8 cellular contexts compared by ENCODE assay signal in the genomic region with DNA sequence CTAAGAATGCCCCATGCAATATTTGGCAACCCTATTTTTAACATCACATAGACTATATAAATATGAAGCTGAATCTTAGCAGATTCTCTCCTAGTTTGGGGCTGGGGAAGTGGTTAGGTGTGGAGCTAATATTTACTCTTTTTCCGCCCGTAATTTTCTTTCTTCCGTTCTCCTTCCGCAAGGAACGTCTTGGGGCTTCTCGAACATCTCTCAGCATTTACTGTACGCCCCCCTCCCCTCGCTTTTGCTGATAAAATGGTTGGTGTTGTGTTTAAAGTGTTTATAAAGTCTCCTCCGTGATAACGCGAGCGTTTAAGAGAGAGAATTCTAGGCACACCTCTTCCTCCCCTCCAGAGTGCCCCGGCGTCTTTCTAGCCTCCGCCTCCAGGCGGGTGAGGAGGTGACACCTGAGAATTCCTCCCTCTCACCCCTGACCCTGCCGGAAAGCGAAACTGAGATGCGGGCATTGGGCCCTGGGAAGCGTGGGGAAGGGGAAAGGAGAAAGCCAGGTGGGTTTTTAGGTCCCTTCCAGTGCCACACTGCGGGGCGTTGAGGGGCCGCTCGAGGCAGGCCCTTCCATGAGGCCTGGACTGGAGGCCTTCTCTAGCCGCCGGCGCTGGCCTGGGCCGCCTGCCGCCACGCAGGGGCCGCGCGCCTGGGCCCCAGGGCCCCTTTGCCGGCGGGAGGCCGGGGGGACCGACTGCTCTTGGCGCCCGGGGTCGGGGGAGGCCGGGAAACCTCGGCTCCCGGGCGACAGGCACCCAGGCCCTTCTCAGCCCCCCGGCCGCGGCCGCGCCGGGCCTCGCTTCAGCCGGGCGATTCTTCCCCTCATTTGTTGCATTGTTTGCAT.
DNase-seq lines count a peak whose midpoint lies in the region; ATAC-seq, FAIRE-seq and TF ChIP-seq lines count a peak whose summit lies in the region.
"Not testable (repeated sequence)": the region's sequence is repeated elsewhere in the genome, so short reads cannot be mapped to it uniquely, and the experiment has no call there.

No MANE protein-coding gene starts in this region.

- not testable (repeated sequence) for TF ChIP-seq CTCF in astrocyte (IDR thresholded peaks at IDR 0.05; ENCODE audit: insufficient read depth, low read depth, low read length)
- peak in 1 of 11 experiments; percentile 11 for TF ChIP-seq CTCF in spleen (IDR thresholded peaks at IDR 0.05 in 8 of 11, conservative IDR thresholded peaks at IDR 0.05 in 3 of 11)

- 14 to 28% (median 21%) methylated on average over 33 to 50 of the region's 53 CpGs for WGBS in spleen, 5 donors

- not testable (repeated sequence) for H3K9me3 Mint-ChIP-seq in CD4-positive, CD25-positive, alpha-beta regulatory T cell; astrocyte (ENCODE audit: unreplicated experiment)

- not testable (repeated sequence) for H3K4me2 ChIP-seq in astrocyte (ENCODE audit: low read length)

- peak overlapping the region; percentile 92 to 98 (median 94) for H3K4me3 Mint-ChIP-seq in CD4-positive, CD25-positive, alpha-beta regulatory T cell
- H3K4me3 Mint-ChIP-seq in astrocyte (ENCODE audit: unreplicated experiment), result peak overlapping the region; percentile 79

- not testable (repeated sequence) for H3K36me3 Mint-ChIP-seq in CD4-positive, CD25-positive, alpha-beta regulatory T cell; astrocyte (ENCODE audit: low read depth, unreplicated experiment)

- not testable (repeated sequence) for H3K27me3 ChIP-seq in CD4-positive, CD25-positive, alpha-beta regulatory T cell (ENCODE audit: control insufficient read depth, insufficient read depth, low read length)
- H3K27me3 ChIP-seq in astrocyte (ENCODE audit: insufficient read depth, low read length) (peaks cover 18% of the 10 kb centered on the region), spleen (replicated peaks in 1 of 7) (peaks cover 0 to 23% (median 0%) of the 10 kb centered on the region in 7 donors)

- FAIRE-seq in GM19239 (lab: Jason Lieb, UNC), result peak; percentile 97
- FAIRE-seq in astrocyte (lab: Jason Lieb, UNC), result not testable (repeated sequence)

- H4K20me1 ChIP-seq in astrocyte (ENCODE audit: insufficient read depth, low read length), result not testable (repeated sequence)

- H2AFZ ChIP-seq in astrocyte (ENCODE audit: low read depth, low read length), result not testable (repeated sequence)

- H3K9me3 ChIP-seq in CD4-positive, CD25-positive, alpha-beta regulatory T cell (ENCODE audit: control insufficient read depth in 2 of 2, low read length in 2 of 2); astrocyte (ENCODE audit: insufficient read depth, low read depth, low read length); spleen: not testable (repeated sequence)

- not testable (repeated sequence) for H3K9ac ChIP-seq in astrocyte (ENCODE audit: low read length)

- ATAC-seq in CD4-positive, CD25-positive, alpha-beta regulatory T cell (ENCODE audit: low read depth in 2 of 2), result peak; percentile 92 to 93
- ATAC-seq in HG02970 (IDR thresholded peaks at IDR 0.05; ENCODE audit: low FRiP score, unreplicated experiment), result peak; percentile 83

- H3K4me3 ChIP-seq in CD4-positive, CD25-positive, alpha-beta regulatory T cell (ENCODE audit: low read depth, low read length), result peak overlapping the region; percentile 90
- H3K4me3 ChIP-seq in astrocyte (ENCODE audit: insufficient read depth, low read depth, low read length), result not testable (repeated sequence)
- H3K4me3 ChIP-seq in spleen, result peak overlapping the region in 5 of 8 donors; percentile 24 to 68 (median 36)

- H3K27ac ChIP-seq in CD4-positive, CD25-positive, alpha-beta regulatory T cell (ENCODE audit: insufficient read depth, low read length, poor library complexity, severe bottlenecking), result peak overlapping the region; percentile 71
- H3K27ac ChIP-seq in astrocyte (ENCODE audit: low read depth, low read length), result not testable (repeated sequence)
- H3K27ac ChIP-seq in spleen, result peak overlapping the region in 7 of 8 donors; percentile 30 to 85 (median 73)

- H3K79me2 ChIP-seq in astrocyte (ENCODE audit: insufficient read depth, low read length), result not testable (repeated sequence)

- H3K27ac Mint-ChIP-seq in CD4-positive, CD25-positive, alpha-beta regulatory T cell, result peak overlapping the region; percentile 94 to 97 (median 94)
- peak overlapping the region; percentile 79 for H3K27ac Mint-ChIP-seq in astrocyte (ENCODE audit: unreplicated experiment)

- TF ChIP-seq POLR2A in spleen (IDR thresholded peaks at IDR 0.05), result not testable (repeated sequence)

- peaks cover 12 to 70% (median 40%) of the 10 kb centered on the region in 4 donors for H3K4me1 Mint-ChIP-seq in CD4-positive, CD25-positive, alpha-beta regulatory T cell
- not testable (repeated sequence) for H3K4me1 Mint-ChIP-seq in astrocyte (ENCODE audit: low read depth, unreplicated experiment)

- H3K36me3 ChIP-seq in CD4-positive, CD25-positive, alpha-beta regulatory T cell (ENCODE audit: control insufficient read depth, insufficient read depth, low read length); astrocyte (ENCODE audit: insufficient read depth, low read length); spleen: not testable (repeated sequence)

- H3K27me3 Mint-ChIP-seq in CD4-positive, CD25-positive, alpha-beta regulatory T cell; astrocyte (ENCODE audit: low read depth, unreplicated experiment): not testable (repeated sequence)

- intact Hi-C loops in spleen (cut with DNase I; ENCODE audit: low total_unique reads), result not testable (repeated sequence)

- DNase-seq in CD4-positive, CD25-positive, alpha-beta regulatory T cell, result peak; percentile 45 to 86 (median 84)
- DNase-seq in GM19239 (ENCODE audit: insufficient read length, low spot score), result peak; percentile 46
- peak; percentile 10 to 58 (median 54) for DNase-seq in NCI-H1417 (lab: John Stamatoyannopoulos, UW)
- DNase-seq in activated CD4-positive, CD25-positive, alpha-beta regulatory T cell (lab: John Stamatoyannopoulos, UW), result peak in 3 of 4 experiments; percentile 7 to 45 (median 24)
- DNase-seq in astrocyte (ENCODE audit: low read depth), result not testable (repeated sequence)
- DNase-seq in iPS-NIHi7 (ENCODE audit: extremely low spot score), result peak; percentile 52
- peak; percentile 82 for DNase-seq in spleen

- H3K4me1 ChIP-seq in CD4-positive, CD25-positive, alpha-beta regulatory T cell (ENCODE audit: control insufficient read depth, insufficient read depth, low read length, poor library complexity, severe bottlenecking), result peaks cover 29% of the 10 kb centered on the region
- H3K4me1 ChIP-seq in astrocyte (ENCODE audit: insufficient read depth, low read length), result not testable (repeated sequence)
- peaks cover 0 to 34% (median 19%) of the 10 kb centered on the region in 6 donors for H3K4me1 ChIP-seq in spleen
